In the genomic region with DNA sequence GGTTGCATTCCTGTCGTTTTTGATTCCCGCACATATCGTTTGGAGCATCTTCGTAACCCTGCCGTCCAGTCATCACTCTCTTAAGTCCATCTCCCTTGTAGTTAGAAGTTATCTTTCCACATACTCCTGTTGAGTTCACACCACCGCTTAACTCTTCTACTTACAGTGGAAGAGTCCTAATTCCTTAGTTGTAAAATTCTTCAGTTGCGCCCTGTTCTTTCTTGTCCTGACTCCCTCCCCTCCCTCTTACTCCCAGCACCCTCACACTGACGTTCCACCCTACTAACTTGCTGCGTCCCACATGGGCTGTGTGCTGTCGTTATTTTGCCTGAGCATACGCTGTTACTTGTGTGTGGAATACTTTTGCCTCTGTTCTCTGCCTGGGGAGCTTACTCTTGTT, we compare ENCODE assay signal across 20 cellular contexts. TPM values are rescaled to one million over a fixed set of nuclear protein-coding genes. Genes with fewer than 3 reads are reported as not detected.
A peak's percentile ranks its signal among the peaks of the same experiment; 100 is the strongest.
DNase-seq lines count a peak whose midpoint lies in the region; ATAC-seq and TF ChIP-seq lines count a peak whose summit lies in the region.
"Had no signal": no experiment of that assay in that cellular context is flagged by ENCODE, and none has a peak within 500 bp of the region (broad histone marks: within the 10 kb centered on the region; RNA-seq: fewer than 3 reads in every experiment).

No MANE protein-coding gene starts in this region.

- H3K36me3 ChIP-seq in naive thymus-derived CD4-positive, alpha-beta T cell (ENCODE audit: control insufficient read depth in 2 of 3, insufficient read depth in 3 of 3, low read length in 3 of 3) = peaks cover 0 to 6% (median 0%) of the 10 kb centered on the region in 3 experiments
- H3K36me3 ChIP-seq: BE2C, neutrophil, upper lobe of right lung had no signal

- H3K9me3 ChIP-seq in naive thymus-derived CD4-positive, alpha-beta T cell (ENCODE audit: control insufficient read depth in 2 of 3, low read length in 3 of 3) = no peaks in the 10 kb centered on the region
- H3K9me3 ChIP-seq: BE2C, neutrophil, upper lobe of right lung had no signal

- H3K36me3 Mint-ChIP-seq in activated CD4-positive, alpha-beta T cell treated with anti-CD3 and anti-CD28 coated beads for 36 hours (ENCODE audit: low read depth) = peaks cover 20% of the 10 kb centered on the region
- H3K36me3 Mint-ChIP-seq in Calu3 (ENCODE audit: insufficient read depth, unreplicated experiment) = peaks cover 28% of the 10 kb centered on the region
- peaks cover 0 to 8% (median 2%) of the 10 kb centered on the region in 5 donors for H3K36me3 Mint-ChIP-seq in naive thymus-derived CD4-positive, alpha-beta T cell

- DNase-seq in activated CD4-positive, alpha-beta T cell treated with anti-CD3 and anti-CD28 coated beads for 36 hours = no peak
- DNase-seq in activated CD4-positive, alpha-beta T cell treated with anti-CD3 and anti-CD28 coated beads, Interleukin-2, amount 50 U/mL, for 4 hours = no peak
- DNase-seq in Calu3 = no peak
- DNase-seq in amniotic epithelial cell (ENCODE audit: low read depth) = peak; percentile 68
- no peak for DNase-seq in naive thymus-derived CD4-positive, alpha-beta T cell
- DNase-seq in activated CD4-positive, CD25-positive, alpha-beta regulatory T cell (lab: John Stamatoyannopoulos, UW) = no peak
- DNase-seq in A172 (ENCODE audit: low spot score) = no peak
- DNase-seq: 8988T; activated CD4-positive, CD25-positive, alpha-beta regulatory T cell treated with anti-CD3 and anti-CD28 coated beads, Interleukin-2, amount 50 U/mL, for 72 hours; activated effector memory CD4-positive, alpha-beta T cell treated with anti-CD3 and anti-CD28 coated beads, Interleukin-2, amount 50 U/mL, for 16 hours; BE2C; effector memory CD4-positive, alpha-beta T cell; glutamatergic neuron; NCI-H1417; NCI-H510A; stimulated activated CD4-positive, alpha-beta T cell treated with anti-CD3 and anti-CD28 coated beads, Interleukin-4, amount 100 ng/mL, for 4 hours; stimulated activated naive CD8-positive, alpha-beta T cell treated with anti-CD3 and anti-CD28 coated beads, Interleukin-15, amount 100 ng/mL, for 72 hours; upper lobe of right lung had no signal

- TF ChIP-seq CTCF in Calu3 (IDR thresholded peaks at IDR 0.05; ENCODE audit: unreplicated experiment) = no peak

- H3K9me3 Mint-ChIP-seq in activated CD4-positive, alpha-beta T cell treated with anti-CD3 and anti-CD28 coated beads for 36 hours (ENCODE audit: low read depth) = no peaks in the 10 kb centered on the region
- no peaks in the 10 kb centered on the region for H3K9me3 Mint-ChIP-seq in Calu3 (ENCODE audit: low read depth, unreplicated experiment)
- H3K9me3 Mint-ChIP-seq in naive thymus-derived CD4-positive, alpha-beta T cell = no peaks in the 10 kb centered on the region
- H3K9me3 Mint-ChIP-seq: stimulated activated naive CD8-positive, alpha-beta T cell treated with anti-CD3 and anti-CD28 coated beads, Interleukin-15, amount 100 ng/mL, for 72 hours had no signal

- H3K4me1 Mint-ChIP-seq in activated CD4-positive, alpha-beta T cell treated with anti-CD3 and anti-CD28 coated beads for 36 hours = peaks cover 79% of the 10 kb centered on the region
- peaks cover 35% of the 10 kb centered on the region for H3K4me1 Mint-ChIP-seq in Calu3 (ENCODE audit: low read depth, unreplicated experiment)
- peaks cover 45 to 95% (median 67%) of the 10 kb centered on the region in 7 donors for H3K4me1 Mint-ChIP-seq in naive thymus-derived CD4-positive, alpha-beta T cell

- no peak for ATAC-seq in activated CD4-positive, alpha-beta T cell treated with anti-CD3 and anti-CD28 coated beads for 36 hours
- no peak for ATAC-seq in naive thymus-derived CD4-positive, alpha-beta T cell
- ATAC-seq in HG03460 (IDR thresholded peaks at IDR 0.05; ENCODE audit: unreplicated experiment) = no peak
- ATAC-seq: stimulated activated naive CD8-positive, alpha-beta T cell treated with anti-CD3 and anti-CD28 coated beads, Interleukin-15, amount 100 ng/mL, for 72 hours; upper lobe of right lung had no signal

- peak overlapping the region; percentile 68 for H3K27ac Mint-ChIP-seq in activated CD4-positive, alpha-beta T cell treated with anti-CD3 and anti-CD28 coated beads for 36 hours
- peak overlapping the region; percentile 50 for H3K27ac Mint-ChIP-seq in Calu3 (ENCODE audit: unreplicated experiment)
- H3K27ac Mint-ChIP-seq in naive thymus-derived CD4-positive, alpha-beta T cell = peak overlapping the region in 2 of 9 donors; percentile 9 to 78

- no peak overlapping the region for H3K27ac ChIP-seq in naive thymus-derived CD4-positive, alpha-beta T cell (ENCODE audit: low read depth, low read length)
- H3K27ac ChIP-seq: upper lobe of right lung had no signal

- intact Hi-C loops in activated CD4-positive, alpha-beta T cell treated with anti-CD3 and anti-CD28 coated beads for 36 hours (cut with DNase I, micrococcal nuclease) = no loop called here
- intact Hi-C loops in Calu3 (cut with micrococcal nuclease; ENCODE audit: unreplicated experiment) = no loop called here
- intact Hi-C loops in naive thymus-derived CD4-positive, alpha-beta T cell (cut with micrococcal nuclease) = no loop called here

- CTCF ChIA-PET in activated CD4-positive, alpha-beta T cell treated with anti-CD3 and anti-CD28 coated beads for 36 hours (lab: Charles Lee) = interaction anchor here (1.2 to 2.4 kb wide), 2 partner anchors 10 to 43 kb away, joined by 5 to 9 read pairs; no protein-coding TSS in a partner anchor
- CTCF ChIA-PET in Calu3 (lab: Charles Lee) = no interaction called here
- CTCF ChIA-PET in naive thymus-derived CD4-positive, alpha-beta T cell (lab: Charles Lee) = no interaction called here

- no peak overlapping the region for H3K4me3 ChIP-seq in naive thymus-derived CD4-positive, alpha-beta T cell (ENCODE audit: low read length)
- H3K4me3 ChIP-seq: upper lobe of right lung had no signal

- BruUV-seq in Calu3 (replicated peaks; lab: Mats Ljungman, UMichigan) = no TSS peak

- POLR2A ChIA-PET in activated CD4-positive, alpha-beta T cell treated with anti-CD3 and anti-CD28 coated beads for 36 hours (lab: Charles Lee) = interaction anchor here (0.6 kb wide), 1 partner anchor 183 kb away, joined by 5 read pairs; no protein-coding TSS in a partner anchor
- POLR2A ChIA-PET in naive thymus-derived CD4-positive, alpha-beta T cell (lab: Charles Lee) = interaction anchor here (0.6 kb wide), 1 partner anchor 9 kb away, joined by 4 read pairs; no protein-coding TSS in a partner anchor

- H3K27me3 Mint-ChIP-seq in activated CD4-positive, alpha-beta T cell treated with anti-CD3 and anti-CD28 coated beads for 36 hours = no peaks in the 10 kb centered on the region
- H3K27me3 Mint-ChIP-seq in Calu3 (ENCODE audit: unreplicated experiment) = no peaks in the 10 kb centered on the region
- no peaks in the 10 kb centered on the region for H3K27me3 Mint-ChIP-seq in naive thymus-derived CD4-positive, alpha-beta T cell
- H3K27me3 Mint-ChIP-seq: stimulated activated naive CD8-positive, alpha-beta T cell treated with anti-CD3 and anti-CD28 coated beads, Interleukin-15, amount 100 ng/mL, for 72 hours had no signal

- H3K27me3 ChIP-seq in naive thymus-derived CD4-positive, alpha-beta T cell (ENCODE audit: control insufficient read depth in 2 of 2, insufficient read depth in 2 of 2, low read length in 2 of 2) = no peaks in the 10 kb centered on the region
- H3K27me3 ChIP-seq: BE2C, neutrophil, upper lobe of right lung had no signal

- H3K4me1 ChIP-seq in naive thymus-derived CD4-positive, alpha-beta T cell (ENCODE audit: control insufficient read depth in 2 of 2, insufficient read depth in 2 of 2, low read length in 2 of 2) = peaks cover 25 to 45% of the 10 kb centered on the region in 2 donors
- H3K4me1 ChIP-seq: BE2C had no signal

- H3K4me3 Mint-ChIP-seq in activated CD4-positive, alpha-beta T cell treated with anti-CD3 and anti-CD28 coated beads for 36 hours = no peak overlapping the region
- H3K4me3 Mint-ChIP-seq in Calu3 (ENCODE audit: low read depth, unreplicated experiment) = no peak overlapping the region
- peak overlapping the region in 9 of 10 donors; percentile 4 to 71 (median 45) for H3K4me3 Mint-ChIP-seq in naive thymus-derived CD4-positive, alpha-beta T cell
- H3K4me3 Mint-ChIP-seq: stimulated activated naive CD8-positive, alpha-beta T cell treated with anti-CD3 and anti-CD28 coated beads, Interleukin-15, amount 100 ng/mL, for 72 hours had no signal

RNA-seq across cellular contexts. Expression of a gene that starts 11.7 kb away (rescaled TPM):
- total RNA-seq in activated CD4-positive, alpha-beta T cell treated with anti-CD3 and anti-CD28 coated beads for 36 hours = 10 to 100 TPM; 89.9 to 92.9 TPM
- total RNA-seq in Calu3 (2022) = 118 and 137 TPM in 2 replicates
- 100 to 1,000 TPM in 2 of 5 experiments, 10 to 100 TPM in 3; 79.8 to 219 (median 96.0) TPM for total RNA-seq in naive thymus-derived CD4-positive, alpha-beta T cell
- polyA plus RNA-seq in naive thymus-derived CD4-positive, alpha-beta T cell = 100 to 1,000 TPM; 114 to 130 TPM
- 191 and 201 TPM in 2 replicates for total RNA-seq in A172 (2014; rRNA removed; shearing (Covaris generic))

Comparison
In these comparisons a context has a peak if more than half of its experiments do, and no peak if none do; other contexts are left out.
1. H3K4me3 Mint-ChIP-seq: peak in naive thymus-derived CD4-positive, alpha-beta T cell (9 of 10); none in activated CD4-positive, alpha-beta T cell treated with anti-CD3 and anti-CD28 coated beads for 36 hours (single experiment) and Calu3 (single experiment).